Comparison of ENCODE assay signal across 10 cellular contexts in the genomic region with DNA sequence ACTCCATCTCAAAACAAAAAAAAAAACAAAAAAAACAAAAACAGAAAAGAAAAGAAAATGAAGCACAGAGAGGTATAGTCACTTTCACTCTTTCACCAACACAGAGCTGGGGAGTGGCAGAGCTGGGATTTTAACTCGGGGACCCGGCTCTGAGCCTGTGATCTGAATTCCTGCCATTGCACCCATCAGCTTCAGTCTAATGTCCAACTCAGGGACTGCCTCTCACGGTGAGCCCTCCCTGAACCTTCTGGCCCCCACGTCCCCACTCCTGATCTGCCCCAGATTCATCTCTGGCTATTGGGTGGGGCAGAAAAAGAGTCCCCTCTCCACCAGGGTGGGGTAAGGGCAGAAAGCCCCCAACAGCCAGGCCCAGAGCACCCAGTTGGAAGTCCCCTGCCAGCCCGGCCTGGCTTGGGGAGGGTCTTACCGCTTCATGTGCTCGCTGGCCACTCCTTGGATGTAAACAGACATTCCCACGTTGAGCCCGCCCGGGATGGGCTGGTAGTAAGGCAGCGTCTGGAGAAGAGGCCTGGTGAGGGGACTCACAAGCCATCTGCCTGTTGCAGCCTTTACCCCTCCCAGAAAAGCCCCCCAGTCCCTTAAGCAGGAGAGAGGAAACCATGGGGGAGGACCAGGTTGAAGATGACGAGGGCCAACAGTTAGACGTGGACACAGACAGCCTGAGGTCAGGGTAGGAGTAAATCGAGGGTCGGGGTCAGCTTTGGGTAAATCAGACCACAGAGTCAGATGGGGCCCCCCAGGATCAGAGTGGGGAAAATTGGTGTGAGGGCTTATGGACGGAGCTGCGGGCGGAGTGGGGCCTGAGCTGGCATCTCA. TPM values are rescaled to one million over a fixed set of nuclear protein-coding genes. Genes with fewer than 3 reads are reported as not detected.
DNase-seq lines count a peak whose midpoint lies in the region; FAIRE-seq and TF ChIP-seq lines count a peak whose summit lies in the region.
"Had no signal": no experiment of that assay in that cellular context is flagged by ENCODE, and none has a peak within 500 bp of the region (broad histone marks: within the 10 kb centered on the region; RNA-seq: fewer than 3 reads in every experiment).

No MANE protein-coding gene starts in this region.

- H3K4me3 ChIP-seq in kidney (ENCODE audit: low read length in 2 of 2): no peak overlapping the region
- H3K4me3 ChIP-seq: adrenal gland, SK-N-MC had no signal

- DNase-seq in 8988T: peak; percentile 23
- DNase-seq in kidney: peak; percentile 59
- no peak for DNase-seq in foreskin melanocyte
- no peak for DNase-seq in T-helper 2 cell treated with Interferon-gamma antibody and Interleukin-4, amounts not matched to agents 5 μg/mL and 100 μg/mL, for 36 hours (ENCODE audit: low spot score)
- DNase-seq: ACHN; adrenal gland; MM.1S; naive thymus-derived CD4-positive, alpha-beta T cell had no signal

- TF ChIP-seq CTCF in kidney (IDR thresholded peaks at IDR 0.05; ENCODE audit: borderline replicate concordance, extremely low read depth, insufficient read depth): no peak

- H3K9ac ChIP-seq in kidney (ENCODE audit: low read length in 2 of 2): no peak overlapping the region

- H3K36me3 ChIP-seq in kidney (ENCODE audit: control insufficient read depth in 1 of 2, insufficient read depth in 2 of 2, low read length in 2 of 2): peaks cover 14 to 15% of the 10 kb centered on the region in 2 donors

- H3K9me3 ChIP-seq in kidney (ENCODE audit: control insufficient read depth in 1 of 2, low read length in 2 of 2): no peaks in the 10 kb centered on the region
- H3K9me3 ChIP-seq: adrenal gland had no signal

- peaks cover 14% of the 10 kb centered on the region for H3K36me3 Mint-ChIP-seq in T-helper 2 cell treated with Interferon-gamma antibody and Interleukin-4, amounts not matched to agents 5 μg/mL and 100 μg/mL, for 36 hours (ENCODE audit: low read depth)

- no peaks in the 10 kb centered on the region for H3K9me3 Mint-ChIP-seq in T-helper 2 cell treated with Interferon-gamma antibody and Interleukin-4, amounts not matched to agents 5 μg/mL and 100 μg/mL, for 36 hours
- H3K9me3 Mint-ChIP-seq: naive thymus-derived CD4-positive, alpha-beta T cell had no signal

- no peak overlapping the region for H3K4me3 Mint-ChIP-seq in T-helper 2 cell treated with Interferon-gamma antibody and Interleukin-4, amounts not matched to agents 5 μg/mL and 100 μg/mL, for 36 hours
- H3K4me3 Mint-ChIP-seq: naive thymus-derived CD4-positive, alpha-beta T cell; WTC11 had no signal

- no peak overlapping the region for H3K27ac Mint-ChIP-seq in T-helper 2 cell treated with Interferon-gamma antibody and Interleukin-4, amounts not matched to agents 5 μg/mL and 100 μg/mL, for 36 hours
- H3K27ac Mint-ChIP-seq: naive thymus-derived CD4-positive, alpha-beta T cell; WTC11 had no signal

- no peak for FAIRE-seq in kidney (lab: Jason Lieb, UNC)

- intact Hi-C loops in kidney (cut with DNase I): no loop called here

- no peaks in the 10 kb centered on the region for H3K4me1 Mint-ChIP-seq in T-helper 2 cell treated with Interferon-gamma antibody and Interleukin-4, amounts not matched to agents 5 μg/mL and 100 μg/mL, for 36 hours (ENCODE audit: low read depth)
- H3K4me1 Mint-ChIP-seq: WTC11 had no signal

- no peaks in the 10 kb centered on the region for H3K27me3 Mint-ChIP-seq in T-helper 2 cell treated with Interferon-gamma antibody and Interleukin-4, amounts not matched to agents 5 μg/mL and 100 μg/mL, for 36 hours (ENCODE audit: low read depth)
- H3K27me3 Mint-ChIP-seq: naive thymus-derived CD4-positive, alpha-beta T cell had no signal

- H3K27ac ChIP-seq in kidney (ENCODE audit: low read depth in 2 of 2, low read length in 2 of 2): no peak overlapping the region
- H3K27ac ChIP-seq: adrenal gland, SK-N-MC had no signal

- no peaks in the 10 kb centered on the region for H3K4me1 ChIP-seq in kidney (ENCODE audit: control insufficient read depth in 1 of 2, insufficient read depth in 1 of 2, low read depth in 1 of 2, low read length in 2 of 2)
- H3K4me1 ChIP-seq: adrenal gland had no signal

RNA-seq across cellular contexts. Expression of a gene that starts 0.5 kb away (rescaled TPM):
- total RNA-seq in kidney: 12.2 TPM
- 1.2 TPM for polyA plus RNA-seq in kidney (ENCODE audit: insufficient read depth, low read depth, low replicate concordance)

RNA-seq across cellular contexts. Expression of a gene that starts 19.4 kb away (rescaled TPM):
- 167 TPM for total RNA-seq in kidney
- 534 TPM for polyA plus RNA-seq in kidney (ENCODE audit: insufficient read depth, low read depth, low replicate concordance)

RNA-seq across cellular contexts. Expression of a gene that starts 23.2 kb away (rescaled TPM):
- total RNA-seq in kidney: not detected
- 3.7 TPM for polyA plus RNA-seq in kidney (ENCODE audit: insufficient read depth, low read depth, low replicate concordance)
- total RNA-seq: adrenal gland; naive thymus-derived CD4-positive, alpha-beta T cell had no signal
- polyA plus RNA-seq: naive thymus-derived CD4-positive, alpha-beta T cell had no signal

RNA-seq across cellular contexts. Expression of a gene that starts 37.6 kb away (rescaled TPM):
- total RNA-seq in kidney: 278 TPM
- 168 TPM for polyA plus RNA-seq in kidney (ENCODE audit: insufficient read depth, low read depth, low replicate concordance)

RNA-seq across cellular contexts. Expression of a gene that starts 38.9 kb away (rescaled TPM):
- total RNA-seq in kidney: 1.3 TPM
- polyA plus RNA-seq in kidney (ENCODE audit: insufficient read depth, low read depth, low replicate concordance): not detected
- total RNA-seq: adrenal gland; naive thymus-derived CD4-positive, alpha-beta T cell had no signal
- polyA plus RNA-seq: adrenal gland; naive thymus-derived CD4-positive, alpha-beta T cell had no signal

Comparison
In these comparisons a context has a peak if more than half of its experiments do, and no peak if none do; other contexts are left out.
1. DNase-seq: peak in 8988T (single experiment) and kidney (single experiment); none in foreskin melanocyte (single experiment) and T-helper 2 cell treated with Interferon-gamma antibody and Interleukin-4, amounts not matched to agents 5 μg/mL and 100 μg/mL, for 36 hours (single experiment).